16 cellular contexts compared by ENCODE assay signal in genomic region chr1:103937763-103938357, GRCh38.
A peak's percentile ranks its signal among the peaks of the same experiment; 100 is the strongest.
DNase-seq lines count a peak whose midpoint lies in the region; ATAC-seq and TF ChIP-seq lines count a peak whose summit lies in the region.
"Had no signal": no experiment of that assay in that cellular context is flagged by ENCODE, and none has a peak within 500 bp of the region (broad histone marks: within the 10 kb centered on the region; RNA-seq: fewer than 3 reads in every experiment).

No MANE protein-coding gene starts in this region.

- H3K27ac ChIP-seq in upper lobe of left lung = no peak overlapping the region
- H3K27ac ChIP-seq: heart right ventricle, upper lobe of right lung had no signal

- ATAC-seq in GM18499 (IDR thresholded peaks at IDR 0.05; ENCODE audit: insufficient read depth, unreplicated experiment) = peak; percentile 96
- ATAC-seq in HG02870 (IDR thresholded peaks at IDR 0.05; ENCODE audit: unreplicated experiment) = peak; percentile 92
- peak; percentile 86 for ATAC-seq in HG03558 (IDR thresholded peaks at IDR 0.05; ENCODE audit: extremely low read depth, unreplicated experiment)
- ATAC-seq in upper lobe of left lung (ENCODE audit: low FRiP score in 2 of 2) = no peak
- ATAC-seq: activated CD4-positive, alpha-beta T cell treated with anti-CD3 and anti-CD28 coated beads for 36 hours; esophagus mucosa; heart right ventricle; left cardiac atrium; upper lobe of right lung had no signal

- no peaks in the 10 kb centered on the region for H3K36me3 ChIP-seq in upper lobe of left lung
- H3K36me3 ChIP-seq: heart right ventricle, upper lobe of right lung had no signal

- no peak for TF ChIP-seq EP300 in upper lobe of left lung (IDR thresholded peaks at IDR 0.05)

- H3K27me3 ChIP-seq in upper lobe of left lung = no peaks in the 10 kb centered on the region
- H3K27me3 ChIP-seq: heart right ventricle, upper lobe of right lung had no signal

- no peaks in the 10 kb centered on the region for H3K9me3 ChIP-seq in upper lobe of left lung
- H3K9me3 ChIP-seq: heart right ventricle, upper lobe of right lung had no signal

- no peak overlapping the region for H3K4me3 ChIP-seq in upper lobe of left lung
- H3K4me3 ChIP-seq: heart right ventricle, upper lobe of right lung had no signal

- no peaks in the 10 kb centered on the region for H3K4me1 ChIP-seq in upper lobe of left lung
- H3K4me1 ChIP-seq: heart right ventricle, upper lobe of right lung had no signal

- DNase-seq in GM20000 (ENCODE audit: low spot score) (peak; percentile 20), upper lobe of left lung (no peak), foreskin melanocyte (no peak), NCI-H1436 treated with DMSO at 0.1 percent for 48 hours (lab: John Stamatoyannopoulos, UW) (no peak)
- DNase-seq in activated CD4-positive, alpha-beta T cell treated with anti-CD3 and anti-CD28 coated beads for 48 hours = no peak
- DNase-seq: activated CD4-positive, alpha-beta T cell treated with anti-CD3 and anti-CD28 coated beads for 36 hours; Calu3; heart right ventricle; IMR-90; left cardiac atrium; T-helper 1 cell; upper lobe of right lung had no signal

- 79 to 82% methylated on average over 4 of the region's 4 CpGs for WGBS in upper lobe of left lung, 2 donors

- TF ChIP-seq POLR2A in upper lobe of left lung (IDR thresholded peaks at IDR 0.05) = no peak

- no peak for TF ChIP-seq CTCF in GM20000 (IDR thresholded peaks at IDR 0.05; ENCODE audit: extremely low read depth, missing control alignments)
- no peak for TF ChIP-seq CTCF in upper lobe of left lung (IDR thresholded peaks at IDR 0.05)

Comparison
In these comparisons a context has a peak if more than half of its experiments do, and no peak if none do; other contexts are left out.
1. ATAC-seq: peak in GM18499 (single experiment), HG02870 (single experiment) and HG03558 (single experiment); none in upper lobe of left lung (0 of 2).